Comparison of ENCODE assay signal across 8 cellular contexts in genomic region chr15:79091204-79091867, GRCh38. TPM values are rescaled to one million over a fixed set of nuclear protein-coding genes. Genes with fewer than 3 reads are reported as not detected.
DNase-seq lines count a peak whose midpoint lies in the region; ATAC-seq and TF ChIP-seq lines count a peak whose summit lies in the region.

No MANE protein-coding gene starts in this region.

- H3K4me1 Mint-ChIP-seq in MCF 10A (ENCODE audit: insufficient read depth, unreplicated experiment) = peaks cover 5% of the 10 kb centered on the region
- peaks cover 11% of the 10 kb centered on the region for H3K4me1 Mint-ChIP-seq in activated CD8-positive, alpha-beta T cell treated with anti-CD3 and anti-CD28 coated beads for 36 hours (ENCODE audit: low read depth)
- H3K4me1 Mint-ChIP-seq in CD4-positive, alpha-beta T cell (ENCODE audit: low read depth) = no peaks in the 10 kb centered on the region

- no peak for TF ChIP-seq POLR2A in tibial nerve (IDR thresholded peaks at IDR 0.05)

- no peaks in the 10 kb centered on the region for H3K9me3 ChIP-seq in tibial nerve
- no peaks in the 10 kb centered on the region for H3K9me3 ChIP-seq in CD4-positive, alpha-beta T cell (ENCODE audit: control insufficient read depth, low read length)

- H3K27me3 ChIP-seq in tibial nerve = peaks cover 0 to 58% of the 10 kb centered on the region in 2 donors
- H3K27me3 ChIP-seq in CD4-positive, alpha-beta T cell (ENCODE audit: control insufficient read depth, insufficient read depth, low read length) = peaks cover 62% of the 10 kb centered on the region

- H3K36me3 ChIP-seq in tibial nerve = no peaks in the 10 kb centered on the region

- peak overlapping the region; percentile 1 to 33 (median 13) for H3K4me3 ChIP-seq in tibial nerve

- no peak overlapping the region for H3K27ac Mint-ChIP-seq in MCF 10A (ENCODE audit: low read depth, unreplicated experiment)
- H3K27ac Mint-ChIP-seq in activated CD8-positive, alpha-beta T cell treated with anti-CD3 and anti-CD28 coated beads for 36 hours = no peak overlapping the region
- no peak overlapping the region for H3K27ac Mint-ChIP-seq in CD4-positive, alpha-beta T cell

- H3K27ac ChIP-seq in tibial nerve = no peak overlapping the region
- no peak overlapping the region for H3K27ac ChIP-seq in CD4-positive, alpha-beta T cell (ENCODE audit: low read depth, low read length)

- BruUV-seq in MCF 10A (replicated peaks; lab: Mats Ljungman, UMichigan) = no TSS peak

- intact Hi-C loops in MCF 10A (cut with micrococcal nuclease) = no loop called here
- intact Hi-C loops in activated CD8-positive, alpha-beta T cell treated with anti-CD3 and anti-CD28 coated beads for 36 hours (cut with micrococcal nuclease) = no loop called here
- intact Hi-C loops in sciatic nerve (cut with DNase I) = no loop called here
- intact Hi-C loops in CD4-positive, alpha-beta T cell (cut with DNase I, micrococcal nuclease) = no loop called here

- peaks cover 77% of the 10 kb centered on the region for H3K27me3 Mint-ChIP-seq in MCF 10A (ENCODE audit: insufficient read depth, unreplicated experiment)
- peaks cover 50% of the 10 kb centered on the region for H3K27me3 Mint-ChIP-seq in activated CD8-positive, alpha-beta T cell treated with anti-CD3 and anti-CD28 coated beads for 36 hours
- H3K27me3 Mint-ChIP-seq in CD4-positive, alpha-beta T cell = peaks cover 76% of the 10 kb centered on the region

- ATAC-seq in activated CD8-positive, alpha-beta T cell treated with anti-CD3 and anti-CD28 coated beads for 36 hours = peak; percentile 78
- ATAC-seq in sciatic nerve = no peak
- no peak for ATAC-seq in CD4-positive, alpha-beta T cell (ENCODE audit: poor library complexity)

- H3K4me3 Mint-ChIP-seq in MCF 10A (ENCODE audit: unreplicated experiment) = no peak overlapping the region
- H3K4me3 Mint-ChIP-seq in activated CD8-positive, alpha-beta T cell treated with anti-CD3 and anti-CD28 coated beads for 36 hours = peak overlapping the region; percentile 31
- H3K4me3 Mint-ChIP-seq in CD4-positive, alpha-beta T cell = no peak overlapping the region

- no peaks in the 10 kb centered on the region for H3K9me3 Mint-ChIP-seq in MCF 10A (ENCODE audit: unreplicated experiment)
- no peaks in the 10 kb centered on the region for H3K9me3 Mint-ChIP-seq in activated CD8-positive, alpha-beta T cell treated with anti-CD3 and anti-CD28 coated beads for 36 hours
- no peaks in the 10 kb centered on the region for H3K9me3 Mint-ChIP-seq in CD4-positive, alpha-beta T cell

- whole genome bisulfite sequencing in tibial nerve, 2 donors = 1% methylated on average over 47 to 53 of the region's 53 CpGs

- TF ChIP-seq CTCF in MCF 10A (IDR thresholded peaks at IDR 0.05; ENCODE audit: unreplicated experiment) (no peak), tibial nerve (IDR thresholded peaks at IDR 0.05) (no peak)
- no peak for TF ChIP-seq CTCF in activated CD8-positive, alpha-beta T cell treated with anti-CD3 and anti-CD28 coated beads for 36 hours (IDR thresholded peaks at IDR 0.05)
- TF ChIP-seq CTCF in CD4-positive, alpha-beta T cell (IDR thresholded peaks at IDR 0.05) = no peak

- CTCF ChIA-PET in MCF 10A (lab: Yijun Ruan, JAX) = interaction anchor here (0.6 to 0.7 kb wide), 3 partner anchors 24 to 820 kb away, joined by 3 read pairs; no protein-coding TSS in a partner anchor
- CTCF ChIA-PET in activated CD8-positive, alpha-beta T cell treated with anti-CD3 and anti-CD28 coated beads for 36 hours (lab: Charles Lee) = interaction anchor here (0.7 to 1.4 kb wide), 2 partner anchors 26 to 93 kb away, joined by 3 read pairs; no protein-coding TSS in a partner anchor
- CTCF ChIA-PET in CD4-positive, alpha-beta T cell (lab: Charles Lee) = no interaction called here

- DNase-seq in T47D (ENCODE audit: low read depth in 1 of 2, low spot score in 1 of 2) = peak; percentile 28 to 54
- no peak for DNase-seq in MCF 10A (ENCODE audit: unreplicated experiment)
- DNase-seq in activated CD8-positive, alpha-beta T cell treated with anti-CD3 and anti-CD28 coated beads for 36 hours = peak; percentile 51
- DNase-seq in left kidney (ENCODE audit: low read depth, low spot score) = peak; percentile 56
- no peak for DNase-seq in tibial nerve (ENCODE audit: low spot score in 2 of 2)
- DNase-seq in activated naive CD4-positive, alpha-beta T cell treated with anti-CD3 and anti-CD28 coated beads, Interleukin-2, amount 50 U/mL, for 16 hours = no peak
- DNase-seq in sciatic nerve (ENCODE audit: low spot score) = no peak
- DNase-seq in CD4-positive, alpha-beta T cell = no peak

- in situ Hi-C loops in T47D (cut with HindIII; ENCODE audit: low pct_unique_long_range_greater_than_20kb, low sequenced_read_pairs) = no loop called here

- H3K4me1 ChIP-seq in tibial nerve = peaks cover 0 to 27% (median 15%) of the 10 kb centered on the region in 4 donors

- POLR2A ChIA-PET in MCF 10A (lab: Yijun Ruan, JAX) = interaction anchor here (0.7 kb wide), 1 partner anchor 571 kb away, joined by 4 read pairs; no protein-coding TSS in a partner anchor
- POLR2A ChIA-PET in activated CD8-positive, alpha-beta T cell treated with anti-CD3 and anti-CD28 coated beads for 36 hours (lab: Charles Lee) = no interaction called here
- POLR2A ChIA-PET in CD4-positive, alpha-beta T cell (lab: Charles Lee) = interaction anchor here (0.6 kb wide), 1 partner anchor 134 kb away, joined by 4 read pairs; no protein-coding TSS in a partner anchor

- H3K36me3 Mint-ChIP-seq in MCF 10A (ENCODE audit: insufficient read depth, unreplicated experiment) = no peaks in the 10 kb centered on the region
- no peaks in the 10 kb centered on the region for H3K36me3 Mint-ChIP-seq in activated CD8-positive, alpha-beta T cell treated with anti-CD3 and anti-CD28 coated beads for 36 hours (ENCODE audit: low read depth)
- no peaks in the 10 kb centered on the region for H3K36me3 Mint-ChIP-seq in CD4-positive, alpha-beta T cell (ENCODE audit: low read depth)

- no peak for TF ChIP-seq EP300 in tibial nerve (IDR thresholded peaks at IDR 0.05)

RNA-seq across cellular contexts. Expression of gene RASGRF1, which starts 0.8 kb away (rescaled TPM):
- 0.29 and 0.70 TPM in 2 replicates for total RNA-seq in MCF 10A (2022)
- not detected for total RNA-seq in activated CD8-positive, alpha-beta T cell treated with anti-CD3 and anti-CD28 coated beads for 36 hours
- under 1 TPM; 0.30 to 0.98 (median 0.65) TPM for total RNA-seq in tibial nerve
- total RNA-seq in sciatic nerve = 3.0 TPM
- not detected for total RNA-seq in CD4-positive, alpha-beta T cell

Comparison
In these comparisons a context has a peak if more than half of its experiments do, and no peak if none do; other contexts are left out.
1. DNase-seq: peak in T47D (2 of 2), activated CD8-positive, alpha-beta T cell treated with anti-CD3 and anti-CD28 coated beads for 36 hours (single experiment) and left kidney (single experiment); none in MCF 10A (single experiment), tibial nerve (0 of 2), activated naive CD4-positive, alpha-beta T cell treated with anti-CD3 and anti-CD28 coated beads, Interleukin-2, amount 50 U/mL, for 16 hours (single experiment), sciatic nerve (single experiment) and CD4-positive, alpha-beta T cell (0 of 10).